ENCODE assay signal across 30 cellular contexts in the genomic region with DNA sequence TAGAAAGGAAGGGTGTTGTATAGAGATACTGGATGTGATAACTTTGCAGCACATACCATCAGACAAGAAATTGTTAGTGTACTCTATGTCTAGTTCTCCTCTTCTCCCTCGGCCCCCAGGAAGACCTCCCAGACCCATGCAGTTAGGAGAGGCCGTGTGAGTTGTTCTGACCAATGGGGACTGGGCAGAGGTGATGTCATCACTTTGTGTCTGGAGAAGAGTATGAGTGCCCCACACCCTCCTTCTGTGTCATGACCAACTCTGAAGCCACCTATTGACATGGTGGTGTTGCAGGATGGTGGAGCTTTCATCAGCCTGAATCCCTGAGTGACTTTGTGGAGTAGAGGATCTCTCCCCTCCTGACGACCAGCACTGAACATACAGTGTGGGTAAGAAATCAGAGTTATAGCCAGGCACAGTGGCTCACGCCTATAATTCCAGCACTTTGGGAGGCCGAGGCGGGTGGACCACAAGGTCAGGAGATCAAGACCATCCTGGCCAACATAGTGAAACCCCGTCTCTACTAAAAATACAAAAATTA.
"Had no signal": no experiment of that assay in that cellular context is flagged by ENCODE, and none has a peak within 500 bp of the region (broad histone marks: within the 10 kb centered on the region; RNA-seq: fewer than 3 reads in every experiment).

No MANE protein-coding gene starts in this region.

- FAIRE-seq: urothelium cell line had no signal

- H3K4me3 Mint-ChIP-seq: natural killer cell; nephron; neural progenitor cell; stimulated activated memory B cell treated with anti-CD40 and anti-IgM and Interleukin-4, amounts not matched to agents 10 μg/mL and 1 μg/mL and 100 μg/mL, for 72 hours; stimulated activated naive CD8-positive, alpha-beta T cell treated with anti-CD3 and anti-CD28 coated beads, Interleukin-15, amount 100 ng/mL, for 72 hours had no signal

- H3K79me2 ChIP-seq: parathyroid adenoma had no signal

- DNase-seq: natural killer cell; occipital lobe; ovary; posterior cingulate gyrus; psoas muscle; right cardiac atrium; spleen; stimulated activated CD4-positive, alpha-beta T cell treated with anti-CD3 and anti-CD28 coated beads, Interleukin-12 subunit alpha, Interleukin-12 subunit beta, amount 100 ng/mL, for 4 hours; stimulated activated CD4-positive, alpha-beta T cell treated with anti-CD3 and anti-CD28 coated beads, Interleukin-1b, Interleukin-23, amount 100 ng/mL, for 48 hours; stimulated activated CD4-positive, alpha-beta T cell treated with anti-CD3 and anti-CD28 coated beads, Interleukin-4, amount 100 ng/mL, for 1 hour; stimulated activated CD4-positive, alpha-beta T cell treated with anti-CD3 and anti-CD28 coated beads, Interleukin-4, amount 100 ng/mL, for 4 hours; stimulated activated CD8-positive, alpha-beta memory T cell treated with anti-CD3 and anti-CD28 coated beads, Interleukin-4, amount 100 ng/mL, for 48 hours; stimulated activated naive CD4-positive, alpha-beta T cell; stimulated activated naive CD8-positive, alpha-beta T cell treated with anti-CD3 and anti-CD28 coated beads, Interleukin-15, amount 100 ng/mL, for 72 hours; stimulated activated naive CD8-positive, alpha-beta T cell treated with anti-CD3 and anti-CD28 coated beads, Interleukin-15, Interleukin-2, amounts not matched to agents 100 U/mL and 50 U/mL, for 24 hours; thyroid gland; trophoblast cell; upper lobe of left lung had no signal

- H3K4me1 ChIP-seq: neural progenitor cell, parathyroid adenoma, psoas muscle, tibial nerve, upper lobe of left lung, vagina had no signal

- H3K27ac ChIP-seq: neural progenitor cell, ovary, parathyroid adenoma, psoas muscle, skin epidermis, spleen, thoracic aorta, tibial nerve, upper lobe of left lung, vagina had no signal

- ATAC-seq: natural killer cell; psoas muscle; right cardiac atrium; sciatic nerve; stimulated activated memory B cell treated with anti-CD40 and anti-IgM and Interleukin-4, amounts not matched to agents 10 μg/mL and 1 μg/mL and 100 μg/mL, for 72 hours; stimulated activated naive CD8-positive, alpha-beta T cell treated with anti-CD3 and anti-CD28 coated beads, Interleukin-15, amount 100 ng/mL, for 72 hours; stimulated activated naive CD8-positive, alpha-beta T cell treated with anti-CD3 and anti-CD28 coated beads, Interleukin-15, Interleukin-2, amounts not matched to agents 100 U/mL and 50 U/mL, for 24 hours had no signal

- H3K27me3 Mint-ChIP-seq: progenitor cell of endocrine pancreas; stimulated activated memory B cell treated with anti-CD40 and anti-IgM and Interleukin-4, amounts not matched to agents 10 μg/mL and 1 μg/mL and 100 μg/mL, for 72 hours; stimulated activated naive CD8-positive, alpha-beta T cell treated with anti-CD3 and anti-CD28 coated beads, Interleukin-15, amount 100 ng/mL, for 72 hours had no signal

- H3K4me2 ChIP-seq: neural progenitor cell, smooth muscle cell had no signal

- H3K36me3 Mint-ChIP-seq: natural killer cell; neural progenitor cell; stimulated activated memory B cell treated with anti-CD40 and anti-IgM and Interleukin-4, amounts not matched to agents 10 μg/mL and 1 μg/mL and 100 μg/mL, for 72 hours had no signal

- H3K36me3 ChIP-seq: neural progenitor cell, ovary, thoracic aorta, thyroid gland, tibial nerve, upper lobe of left lung, vagina had no signal

- H3K4me3 ChIP-seq: neural progenitor cell, ovary, psoas muscle, skin epidermis, smooth muscle cell, spleen, thoracic aorta, thyroid gland, tibial nerve, upper lobe of left lung, vagina had no signal

- H3K9me3 ChIP-seq: ovary, thoracic aorta, thyroid gland, upper lobe of left lung, vagina had no signal

- H3K9ac ChIP-seq: neural progenitor cell, parathyroid adenoma had no signal

- H3K27ac Mint-ChIP-seq: natural killer cell; neural progenitor cell; progenitor cell of endocrine pancreas; stimulated activated memory B cell treated with anti-CD40 and anti-IgM and Interleukin-4, amounts not matched to agents 10 μg/mL and 1 μg/mL and 100 μg/mL, for 72 hours; stimulated activated naive CD8-positive, alpha-beta T cell treated with anti-CD3 and anti-CD28 coated beads, Interleukin-15, amount 100 ng/mL, for 72 hours had no signal

- H3K9me3 Mint-ChIP-seq: natural killer cell had no signal

- H2AFZ ChIP-seq: neural progenitor cell, parathyroid adenoma had no signal

- H3K4me1 Mint-ChIP-seq: natural killer cell, neural progenitor cell had no signal

- H3K27me3 ChIP-seq: neural progenitor cell, ovary, spleen, thyroid gland, tibial nerve, upper lobe of left lung, vagina had no signal
